Comparison of ENCODE assay signal across 8 cellular contexts in genomic region chr5:173888473-173889135, GRCh38. TPM values are rescaled to one million over a fixed set of nuclear protein-coding genes. Genes with fewer than 3 reads are reported as not detected.
DNase-seq lines count a peak whose midpoint lies in the region; ATAC-seq and TF ChIP-seq lines count a peak whose summit lies in the region.

No MANE protein-coding gene starts in this region.

- no peaks in the 10 kb centered on the region for H3K9me3 ChIP-seq in A673 (ENCODE audit: low read depth, low read length, poor library complexity, severe bottlenecking)
- no peaks in the 10 kb centered on the region for H3K9me3 ChIP-seq in heart left ventricle

- POLR2A ChIA-PET in A673 (lab: Charles Lee; ENCODE audit: low non-redundant PET), result interaction anchor here (0.8 kb wide), 1 partner anchor 317 kb away, joined by 6 read pairs; no protein-coding TSS in a partner anchor

- H3K27ac Mint-ChIP-seq in activated T-cell treated with anti-CD3 and anti-CD28 coated beads, Interleukin-2, amount 50 U/mL, for 72 hours, result peak overlapping the region; percentile 99

- H3K36me3 ChIP-seq in A673 (ENCODE audit: insufficient read depth, low read length, poor library complexity, severe bottlenecking), result no peaks in the 10 kb centered on the region
- no peaks in the 10 kb centered on the region for H3K36me3 ChIP-seq in heart left ventricle

- ATAC-seq in activated T-cell treated with anti-CD3 and anti-CD28 coated beads, Interleukin-2, amount 50 U/mL, for 72 hours (replicated peaks in 1 of 2), result no peak
- ATAC-seq in heart left ventricle (no peak), GM19463 (IDR thresholded peaks at IDR 0.05; ENCODE audit: unreplicated experiment) (no peak), omental fat pad (ENCODE audit: low FRiP score) (no peak)

- TF ChIP-seq POLR2A in heart left ventricle (IDR thresholded peaks at IDR 0.05), result no peak

- BruUV-seq in A673 (replicated peaks; lab: Mats Ljungman, UMichigan), result no TSS peak

- 0 to 1% (median 1%) methylated on average over 31 to 37 of the region's 37 CpGs for WGBS in heart left ventricle, 4 donors

- H3K27ac ChIP-seq in A673 (ENCODE audit: low read depth, low read length, poor library complexity, severe bottlenecking), result no peak overlapping the region
- peak overlapping the region; percentile 75 to 98 (median 92) for H3K27ac ChIP-seq in heart left ventricle

- DNase-seq in A673 (ENCODE audit: low spot score) (no peak), HCEC 1CT (peak; percentile 21), heart left ventricle (peak in 4 of 5 donors; percentile 32 to 73 (median 47)), retinal pigment epithelial cell (ENCODE audit: low read depth) (no peak), SK-N-DZ (ENCODE audit: low spot score) (no peak), omental fat pad (ENCODE audit: low spot score) (no peak)
- peak; percentile 8 to 18 for DNase-seq in activated T-cell treated with anti-CD3 and anti-CD28 coated beads, Interleukin-2, amount 50 U/mL, for 72 hours

- intact Hi-C loops in A673 (cut with micrococcal nuclease; ENCODE audit: unreplicated experiment) (no loop called here), heart left ventricle (cut with DNase I) (loop anchor here in 8 of 10 donors (2.0 to 10.0 kb wide), 14 partner anchors 28 to 274 kb away; partner anchors contain the start of gene BOD1 (in 5 of the 8))

- H3K4me1 Mint-ChIP-seq in activated T-cell treated with anti-CD3 and anti-CD28 coated beads, Interleukin-2, amount 50 U/mL, for 72 hours (ENCODE audit: low read depth), result peaks cover 77% of the 10 kb centered on the region

- H3K4me1 ChIP-seq in A673 (ENCODE audit: insufficient read depth, low read length, poor library complexity, severe bottlenecking) (no peaks in the 10 kb centered on the region), heart left ventricle (peaks cover 0 to 83% (median 21%) of the 10 kb centered on the region in 12 donors)

- H3K27me3 ChIP-seq in A673 (replicated peaks; ENCODE audit: insufficient read depth, low read depth, low read length, poor library complexity), result peaks cover 31% of the 10 kb centered on the region
- no peaks in the 10 kb centered on the region for H3K27me3 ChIP-seq in heart left ventricle

- H3K4me3 Mint-ChIP-seq in activated T-cell treated with anti-CD3 and anti-CD28 coated beads, Interleukin-2, amount 50 U/mL, for 72 hours, result peak overlapping the region; percentile 95 to 99

- H3K27me3 Mint-ChIP-seq in activated T-cell treated with anti-CD3 and anti-CD28 coated beads, Interleukin-2, amount 50 U/mL, for 72 hours (ENCODE audit: low read depth), result no peaks in the 10 kb centered on the region

- H3K4me3 ChIP-seq in A673 (ENCODE audit: low read depth, low read length, poor library complexity, severe bottlenecking), result peak overlapping the region; percentile 56
- peak overlapping the region; percentile 45 to 96 (median 78) for H3K4me3 ChIP-seq in heart left ventricle
- H3K4me3 ChIP-seq in retinal pigment epithelial cell (ENCODE audit: low read length), result peak overlapping the region; percentile 90

- H3K9me3 Mint-ChIP-seq in activated T-cell treated with anti-CD3 and anti-CD28 coated beads, Interleukin-2, amount 50 U/mL, for 72 hours, result peaks cover 3 to 8% of the 10 kb centered on the region in 2 donors

- H3K36me3 Mint-ChIP-seq in activated T-cell treated with anti-CD3 and anti-CD28 coated beads, Interleukin-2, amount 50 U/mL, for 72 hours (ENCODE audit: insufficient read depth in 2 of 2), result peaks cover 0 to 1% of the 10 kb centered on the region in 2 donors

- CTCF ChIA-PET in A673 (lab: Charles Lee), result no interaction called here

- TF ChIP-seq CTCF in A673 (conservative IDR thresholded peaks at IDR 0.05; ENCODE audit: low read depth, low read length), result no peak
- no peak for TF ChIP-seq CTCF in heart left ventricle (IDR thresholded peaks at IDR 0.05)
- no peak for TF ChIP-seq CTCF in retinal pigment epithelial cell (conservative IDR thresholded peaks at IDR 0.05; ENCODE audit: low read depth, low read length)
- TF ChIP-seq CTCF in omental fat pad (IDR thresholded peaks at IDR 0.05), result no peak

RNA-seq across cellular contexts. Expression of gene CPEB4, which starts 0.5 kb away (rescaled TPM):
- total RNA-seq in A673 (2021), result 1.6 and 2.2 TPM in 2 replicates
- 10 to 100 TPM; 14.4 to 19.0 TPM for total RNA-seq in activated T-cell treated with anti-CD3 and anti-CD28 coated beads, Interleukin-2, amount 50 U/mL, for 72 hours
- 100 to 1,000 TPM; 104 to 217 (median 172) TPM for total RNA-seq in heart left ventricle
- polyA plus RNA-seq in heart left ventricle, result 100 to 1,000 TPM in 1 of 2 donors, 10 to 100 TPM in 1; 28.7 to 158 TPM
- 11.3 and 13.5 TPM in 2 replicates for polyA plus RNA-seq in SK-N-DZ (2014; cell fraction: cytosol; rRNA removed)
- 6.8 and 8.3 TPM in 2 replicates for polyA plus RNA-seq in SK-N-DZ (2014; cell fraction: nucleus; rRNA removed)
- 10 to 100 TPM; 43.2 to 71.4 (median 58.1) TPM for total RNA-seq in omental fat pad

Comparison
In these comparisons a context has a peak if more than half of its experiments do, and no peak if none do; other contexts are left out.
1. DNase-seq: peak in HCEC 1CT (single experiment), activated T-cell treated with anti-CD3 and anti-CD28 coated beads, Interleukin-2, amount 50 U/mL, for 72 hours (2 of 2) and heart left ventricle (4 of 5); none in A673 (single experiment), retinal pigment epithelial cell (single experiment), SK-N-DZ (single experiment) and omental fat pad (single experiment).
2. Peak in every context shown above with its lines, with median percentiles within 50 percentile points of each other: H3K4me3 ChIP-seq.